Comparison of ENCODE assay signal across 14 cellular contexts in genomic region chr2:240624011-240624949, GRCh38. TPM values are rescaled to one million over a fixed set of nuclear protein-coding genes. Genes with fewer than 3 reads are reported as not detected.
A peak's percentile ranks its signal among the peaks of the same experiment; 100 is the strongest.
DNase-seq lines count a peak whose midpoint lies in the region; ATAC-seq and TF ChIP-seq lines count a peak whose summit lies in the region.
"Had no signal": no experiment of that assay in that cellular context is flagged by ENCODE, and none has a peak within 500 bp of the region (broad histone marks: within the 10 kb centered on the region; RNA-seq: fewer than 3 reads in every experiment).

No MANE protein-coding gene starts in this region.

- peaks cover 6% of the 10 kb centered on the region for H3K27me3 Mint-ChIP-seq in activated B cell treated with CpG ODN at 0.5 μM for 24 hours
- H3K27me3 Mint-ChIP-seq in stimulated activated memory B cell treated with anti-CD40 and anti-IgM and Interleukin-4, amounts not matched to agents 10 μg/mL and 1 μg/mL and 100 μg/mL, for 72 hours: peaks cover 54% of the 10 kb centered on the region

- CTCF ChIA-PET in activated B cell treated with CpG ODN at 0.5 μM for 24 hours (lab: Charles Lee): no interaction called here

- H3K4me1 Mint-ChIP-seq in activated B cell treated with CpG ODN at 0.5 μM for 24 hours: peaks cover 24% of the 10 kb centered on the region
- H3K4me1 Mint-ChIP-seq in stimulated activated memory B cell treated with anti-CD40 and anti-IgM and Interleukin-4, amounts not matched to agents 10 μg/mL and 1 μg/mL and 100 μg/mL, for 72 hours: peaks cover 56% of the 10 kb centered on the region

- H3K9me3 Mint-ChIP-seq in activated B cell treated with CpG ODN at 0.5 μM for 24 hours: no peaks in the 10 kb centered on the region
- no peaks in the 10 kb centered on the region for H3K9me3 Mint-ChIP-seq in stimulated activated memory B cell treated with anti-CD40 and anti-IgM and Interleukin-4, amounts not matched to agents 10 μg/mL and 1 μg/mL and 100 μg/mL, for 72 hours

- POLR2A ChIA-PET in activated B cell treated with CpG ODN at 0.5 μM for 24 hours (lab: Charles Lee): no interaction called here

- intact Hi-C loops in activated B cell treated with CpG ODN at 0.5 μM for 24 hours (cut with micrococcal nuclease): no loop called here
- intact Hi-C loops in left ventricle myocardium superior (cut with micrococcal nuclease): no loop called here

- DNase-seq in activated CD4-positive, CD25-positive, alpha-beta regulatory T cell treated with anti-CD3 and anti-CD28 coated beads, Interleukin-2, amount 50 U/mL, for 72 hours: peak; percentile 29
- DNase-seq in activated B cell treated with CpG ODN at 0.5 μM for 24 hours (peak; percentile 12), left ventricle myocardium superior (peak; percentile 23), HCEC 1CT (no peak), cerebellar cortex (ENCODE audit: low spot score) (no peak), NCI-H1436 treated with DMSO at 0.1 percent for 48 hours (lab: John Stamatoyannopoulos, UW) (no peak)
- DNase-seq: ACHN, NCI-H1930 had no signal

- H3K27ac Mint-ChIP-seq in activated B cell treated with CpG ODN at 0.5 μM for 24 hours: no peak overlapping the region
- peak overlapping the region; percentile 80 for H3K27ac Mint-ChIP-seq in stimulated activated memory B cell treated with anti-CD40 and anti-IgM and Interleukin-4, amounts not matched to agents 10 μg/mL and 1 μg/mL and 100 μg/mL, for 72 hours

- no peaks in the 10 kb centered on the region for H3K36me3 Mint-ChIP-seq in activated B cell treated with CpG ODN at 0.5 μM for 24 hours (ENCODE audit: low read depth)
- H3K36me3 Mint-ChIP-seq in stimulated activated memory B cell treated with anti-CD40 and anti-IgM and Interleukin-4, amounts not matched to agents 10 μg/mL and 1 μg/mL and 100 μg/mL, for 72 hours: peaks cover 12% of the 10 kb centered on the region

- no peak for TF ChIP-seq CTCF in activated B cell treated with CpG ODN at 0.5 μM for 24 hours (IDR thresholded peaks at IDR 0.05)

- no peak overlapping the region for H3K4me3 Mint-ChIP-seq in activated B cell treated with CpG ODN at 0.5 μM for 24 hours
- no peak overlapping the region for H3K4me3 Mint-ChIP-seq in stimulated activated memory B cell treated with anti-CD40 and anti-IgM and Interleukin-4, amounts not matched to agents 10 μg/mL and 1 μg/mL and 100 μg/mL, for 72 hours

- ATAC-seq in activated CD4-positive, CD25-positive, alpha-beta regulatory T cell treated with anti-CD3 and anti-CD28 coated beads, Interleukin-2, amount 50 U/mL, for 24 hours: no peak
- ATAC-seq in activated B cell treated with CpG ODN at 0.5 μM for 24 hours (ENCODE audit: low read depth): no peak
- peak; percentile 20 for ATAC-seq in left ventricle myocardium superior
- ATAC-seq in stimulated activated memory B cell treated with anti-CD40 and anti-IgM and Interleukin-4, amounts not matched to agents 10 μg/mL and 1 μg/mL and 100 μg/mL, for 72 hours: no peak

RNA-seq across cellular contexts. Expression of gene GPR35, which starts 1.0 kb away (rescaled TPM):
- total RNA-seq in activated B cell treated with CpG ODN at 0.5 μM for 24 hours: 1.6 TPM in 2 replicates
- 2.1 TPM for total RNA-seq in left ventricle myocardium superior

RNA-seq across cellular contexts. Expression of gene CAPN10, which starts 37.7 kb away (rescaled TPM):
- total RNA-seq in activated B cell treated with CpG ODN at 0.5 μM for 24 hours (55.2 and 61.8 TPM in 2 replicates), left ventricle myocardium superior (51.2 TPM)

RNA-seq across cellular contexts. Expression of gene RNPEPL1, which starts 56.0 kb away (rescaled TPM):
- total RNA-seq in activated B cell treated with CpG ODN at 0.5 μM for 24 hours: 70.0 and 71.0 TPM in 2 replicates
- total RNA-seq in left ventricle myocardium superior: 105 TPM

RNA-seq across cellular contexts. Expression of gene AQP12B, which starts 58.4 kb away (rescaled TPM):
- total RNA-seq in activated B cell treated with CpG ODN at 0.5 μM for 24 hours (not detected in 2 replicates), left ventricle myocardium superior (not detected)
- total RNA-seq: gastroesophageal sphincter, HT-29, mucosa of gallbladder, thoracic aorta had no signal

Comparison
In these comparisons a context has a peak if more than half of its experiments do, and no peak if none do; other contexts are left out.
1. DNase-seq: peak in activated CD4-positive, CD25-positive, alpha-beta regulatory T cell treated with anti-CD3 and anti-CD28 coated beads, Interleukin-2, amount 50 U/mL, for 72 hours (single experiment), activated B cell treated with CpG ODN at 0.5 μM for 24 hours (single experiment) and left ventricle myocardium superior (single experiment); none in HCEC 1CT (single experiment), cerebellar cortex (single experiment) and NCI-H1436 treated with DMSO at 0.1 percent for 48 hours (single experiment).